8 cellular contexts compared by ENCODE assay signal in the genomic region with DNA sequence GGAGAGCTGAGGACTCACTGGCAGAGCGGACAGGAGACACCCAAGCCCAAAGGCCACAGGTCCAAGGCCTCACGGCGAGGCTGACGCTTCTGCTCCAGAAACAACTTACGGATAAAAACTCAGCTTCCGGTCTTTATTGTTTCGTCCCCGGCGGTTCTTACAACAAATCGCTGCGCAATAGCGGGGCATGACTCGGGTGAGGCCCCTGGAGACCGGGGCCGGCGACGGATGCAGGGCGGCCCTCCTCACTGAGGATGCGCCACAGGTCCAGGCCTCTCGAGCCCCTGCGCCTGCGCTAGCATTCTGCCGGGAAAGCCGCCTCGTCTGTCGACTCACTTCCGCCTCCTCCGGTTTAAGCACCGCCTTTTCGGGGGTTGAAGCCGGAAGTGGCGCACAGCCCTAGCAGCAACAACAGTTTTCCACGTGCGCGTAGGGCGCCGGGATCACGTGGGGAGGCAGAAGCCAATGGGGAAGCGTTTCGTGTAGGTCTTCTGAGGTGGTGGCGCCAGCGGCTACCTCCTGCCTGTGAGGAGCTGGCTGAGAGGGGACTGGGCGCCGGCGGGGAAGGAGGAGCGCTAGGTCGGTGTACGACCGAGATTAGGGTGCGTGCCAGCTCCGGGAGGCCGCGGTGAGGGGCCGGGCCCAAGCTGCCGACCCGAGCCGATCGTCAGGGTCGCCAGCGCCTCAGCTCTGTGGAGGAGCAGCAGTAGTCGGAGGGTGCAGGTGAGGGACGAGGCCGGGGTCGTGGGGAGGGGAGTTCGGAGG. TPM values are rescaled to one million over a fixed set of nuclear protein-coding genes. Genes with fewer than 3 reads are reported as not detected.
A peak's percentile ranks its signal among the peaks of the same experiment; 100 is the strongest.
DNase-seq lines count a peak whose midpoint lies in the region; ATAC-seq and TF ChIP-seq lines count a peak whose summit lies in the region.

A gene (plus strand): TSS at position 494 of the 765 bp plus-strand sequence. CDS start 1,853 bp downstream, outside the sequence.
A gene with protein sequence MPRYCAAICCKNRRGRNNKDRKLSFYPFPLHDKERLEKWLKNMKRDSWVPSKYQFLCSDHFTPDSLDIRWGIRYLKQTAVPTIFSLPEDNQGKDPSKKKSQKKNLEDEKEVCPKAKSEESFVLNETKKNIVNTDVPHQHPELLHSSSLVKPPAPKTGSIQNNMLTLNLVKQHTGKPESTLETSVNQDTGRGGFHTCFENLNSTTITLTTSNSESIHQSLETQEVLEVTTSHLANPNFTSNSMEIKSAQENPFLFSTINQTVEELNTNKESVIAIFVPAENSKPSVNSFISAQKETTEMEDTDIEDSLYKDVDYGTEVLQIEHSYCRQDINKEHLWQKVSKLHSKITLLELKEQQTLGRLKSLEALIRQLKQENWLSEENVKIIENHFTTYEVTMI (minus strand): TSS at position 326 of the 765 bp plus-strand sequence. CDS start 137 bp downstream, at position 189.

- H3K9me3 ChIP-seq in left lung: no peaks in the 10 kb centered on the region

- H3K27ac ChIP-seq in C4-2B (peak within 1 kb of the TSS; percentile 93), left lung (peak within 1 kb of the TSS; percentile 96 to 99)

- ATAC-seq in GM19395 (IDR thresholded peaks at IDR 0.05; ENCODE audit: unreplicated experiment): peak; percentile 94
- peak; percentile 95 for ATAC-seq in HG03565 (IDR thresholded peaks at IDR 0.05; ENCODE audit: unreplicated experiment)
- ATAC-seq in left lung: peak; percentile 97

- peak within 1 kb of the TSS; percentile 85 to 92 for H3K4me3 ChIP-seq in left lung

- intact Hi-C loops in left lung (cut with DNase I): no loop called here

- H3K27me3 ChIP-seq in left lung: no peaks in the 10 kb centered on the region

- peaks cover 12 to 59% of the 10 kb centered on the region in 2 donors for H3K4me1 ChIP-seq in left lung

- no peak for TF ChIP-seq CTCF in C4-2B (conservative IDR thresholded peaks at IDR 0.05)
- no peak for TF ChIP-seq CTCF in left lung (IDR thresholded peaks at IDR 0.05)

- DNase-seq in NCI-H774 (lab: John Stamatoyannopoulos, UW) (peak; percentile 99), dermis blood vessel endothelial cell (peak; percentile 100), left lung (peak; percentile 99 to 100)
- DNase-seq in activated CD4-positive, alpha-beta T cell treated with anti-CD3 and anti-CD28 coated beads, Interleukin-2, amount 50 U/mL, for 4 hours: peak; percentile 99
- DNase-seq in stimulated activated CD4-positive, alpha-beta T cell treated with anti-CD3 and anti-CD28 coated beads, Interleukin-2, amount 100 ng/mL, for 48 hours: peak; percentile 94 to 96

- H3K36me3 ChIP-seq in left lung: peaks cover 0 to 15% of the 10 kb centered on the region in 2 donors

RNA-seq across cellular contexts. Expression of the first gene that starts in this region (rescaled TPM):
- 22.4 and 41.5 TPM in 2 replicates for total RNA-seq in dermis blood vessel endothelial cell
- total RNA-seq in left lung: 10 to 100 TPM; 26.2 to 34.3 TPM

RNA-seq across cellular contexts. Expression of the second gene that starts in this region (rescaled TPM):
- 14.8 and 16.5 TPM in 2 replicates for total RNA-seq in dermis blood vessel endothelial cell
- total RNA-seq in left lung: 10 to 100 TPM; 19.4 to 24.3 TPM

Comparison
In these comparisons a context has a peak if more than half of its experiments do, and no peak if none do; other contexts are left out.
1. Peak in every context shown above with its lines: DNase-seq, ATAC-seq, H3K4me3 ChIP-seq and H3K27ac ChIP-seq.